21 cellular contexts compared by ENCODE assay signal in genomic region chr18:76232010-76232409, GRCh38.
DNase-seq lines count a peak whose midpoint lies in the region; ATAC-seq, FAIRE-seq and TF ChIP-seq lines count a peak whose summit lies in the region.
"Had no signal": no experiment of that assay in that cellular context is flagged by ENCODE, and none has a peak within 500 bp of the region (broad histone marks: within the 10 kb centered on the region; RNA-seq: fewer than 3 reads in every experiment).

No MANE protein-coding gene starts in this region.

- no peaks in the 10 kb centered on the region for H3K27me3 Mint-ChIP-seq in activated CD4-positive, alpha-beta T cell treated with anti-CD3 and anti-CD28 coated beads, Interleukin-2, amount 10 ng/mL, durations not matched to agents 24 days and 14 days
- H3K27me3 Mint-ChIP-seq: CD4-positive, CD25-positive, alpha-beta regulatory T cell had no signal

- no peak overlapping the region for H2BK20ac ChIP-seq in H1 (ENCODE audit: low read length)

- H3K23me2 ChIP-seq in H1 (ENCODE audit: low read depth, low read length) = no peaks in the 10 kb centered on the region

- no peak overlapping the region for H3K4ac ChIP-seq in H1 (replicated peaks; ENCODE audit: insufficient read length, low read depth, low read length)

- no peaks in the 10 kb centered on the region for H3K27me3 ChIP-seq in H1 (replicated peaks in 1 of 4; ENCODE audit: control insufficient read depth in 3 of 4, extremely low read depth in 1 of 4, insufficient read depth in 3 of 4, low read length in 3 of 4)
- H3K27me3 ChIP-seq: BE2C, BLaER1 had no signal

- H2BK12ac ChIP-seq in H1 (ENCODE audit: low read depth, low read length) = no peak overlapping the region

- no peak overlapping the region for H4K8ac ChIP-seq in H1 (ENCODE audit: extremely low read depth, insufficient read depth, low read length)

- no peak overlapping the region for H3K23ac ChIP-seq in H1 (ENCODE audit: insufficient read length)

- no peaks in the 10 kb centered on the region for H3K4me1 Mint-ChIP-seq in activated CD4-positive, alpha-beta T cell treated with anti-CD3 and anti-CD28 coated beads, Interleukin-2, amount 10 ng/mL, durations not matched to agents 24 days and 14 days
- H3K4me1 Mint-ChIP-seq: CD14-positive monocyte; CD4-positive, alpha-beta memory T cell; CD4-positive, CD25-positive, alpha-beta regulatory T cell; CD8-positive, alpha-beta memory T cell had no signal

- no peak overlapping the region for H3K56ac ChIP-seq in H1 (replicated peaks; ENCODE audit: insufficient read length, low read depth, low read length)

- TF ChIP-seq RAD21 in H1 (IDR thresholded peaks at IDR 0.05 in 1 of 2, conservative IDR thresholded peaks at IDR 0.05 in 1 of 2; ENCODE audit: low read depth in 2 of 2, low read length in 2 of 2) = no peak

- FAIRE-seq in D721Med (lab: Jason Lieb, UNC) = peak; percentile 63
- FAIRE-seq in H1 (lab: Jason Lieb, UNC) = no peak
- FAIRE-seq: A204.1, G401.6, GM12891, GM19239 had no signal

- H2BK15ac ChIP-seq in H1 (ENCODE audit: low read length) = no peak overlapping the region

- 0 out of 2 replicates have a peak overlapping the region, but pooled peaks have one; percentile 6 for H2AFZ ChIP-seq in H1 (ENCODE audit: low read length)

- H3K9me3 Mint-ChIP-seq in activated CD4-positive, alpha-beta T cell treated with anti-CD3 and anti-CD28 coated beads, Interleukin-2, amount 10 ng/mL, durations not matched to agents 24 days and 14 days = no peaks in the 10 kb centered on the region

- H3K4me1 ChIP-seq in H1 (replicated peaks in 1 of 4; ENCODE audit: control insufficient read depth in 3 of 4, insufficient read depth in 4 of 4, low read length in 3 of 4) = no peaks in the 10 kb centered on the region; a peak in 1 of 7 replicates
- H3K4me1 ChIP-seq: BE2C, BLaER1 had no signal

- no peaks in the 10 kb centered on the region for H3K36me3 Mint-ChIP-seq in activated CD4-positive, alpha-beta T cell treated with anti-CD3 and anti-CD28 coated beads, Interleukin-2, amount 10 ng/mL, durations not matched to agents 24 days and 14 days (ENCODE audit: low read depth)
- H3K36me3 Mint-ChIP-seq: CD14-positive monocyte; CD4-positive, alpha-beta memory T cell; CD4-positive, CD25-positive, alpha-beta regulatory T cell; CD8-positive, alpha-beta memory T cell had no signal

- CTCF ChIA-PET in H1 (lab: Charles Lee; ENCODE audit: partially characterized antibody) = interaction anchor here (1.2 kb wide), 1 partner anchor 25 kb away, joined by 4 read pairs; no protein-coding TSS in a partner anchor

- H2BK5ac ChIP-seq in H1 (ENCODE audit: low read depth, low read length) = no peak overlapping the region

- no peak overlapping the region for H3K4me2 ChIP-seq in H1 (ENCODE audit: insufficient read depth in 1 of 2, low read depth in 2 of 2, low read length in 2 of 2)
- H3K4me2 ChIP-seq: BLaER1 had no signal

- H2BK120ac ChIP-seq in H1 (replicated peaks; ENCODE audit: low read depth, low read length) = no peak overlapping the region

- no peaks in the 10 kb centered on the region for H3K79me2 ChIP-seq in H1 (ENCODE audit: control insufficient read depth in 1 of 2, insufficient read depth in 2 of 2, low read length in 2 of 2)

- H4K91ac ChIP-seq in H1 (replicated peaks; ENCODE audit: insufficient read length, low read length) = no peak overlapping the region

- DNase-seq in activated CD4-positive, alpha-beta T cell treated with anti-CD3 and anti-CD28 coated beads, Interleukin-2, amount 10 ng/mL, durations not matched to agents 24 days and 14 days = peak; percentile 14
- DNase-seq in activated CD4-positive, alpha-beta T cell treated with anti-CD3 and anti-CD28 coated beads for 1 hour = no peak
- no peak for DNase-seq in D721Med (ENCODE audit: insufficient read length, low spot score)
- DNase-seq in H1 (ENCODE audit: low read depth in 1 of 2, low spot score in 2 of 2) = no peak
- DNase-seq: 8988T; ACHN; BE2C; C1 segment of cervical spinal cord; CD4-positive, alpha-beta memory T cell; CD4-positive, CD25-positive, alpha-beta regulatory T cell; CD8-positive, alpha-beta memory T cell; COR-L47; DMS79 treated with DMSO at 0.1 percent for 48 hours; GF-D8 had no signal

- H3K36me3 ChIP-seq in H1 (ENCODE audit: control insufficient read depth in 2 of 4, insufficient read depth in 4 of 4, low read length in 3 of 4) = no peaks in the 10 kb centered on the region
- H3K36me3 ChIP-seq: BE2C, BLaER1 had no signal

- no peak overlapping the region for H3K27ac Mint-ChIP-seq in activated CD4-positive, alpha-beta T cell treated with anti-CD3 and anti-CD28 coated beads, Interleukin-2, amount 10 ng/mL, durations not matched to agents 24 days and 14 days
- H3K27ac Mint-ChIP-seq: CD14-positive monocyte; CD4-positive, alpha-beta memory T cell; CD4-positive, CD25-positive, alpha-beta regulatory T cell; CD8-positive, alpha-beta memory T cell had no signal

- TF ChIP-seq EP300 in H1 (IDR thresholded peaks at IDR 0.05; ENCODE audit: borderline replicate concordance in 1 of 2, low read depth in 2 of 2, low read length in 2 of 2) = no peak

- no peak overlapping the region for H3K14ac ChIP-seq in H1 (ENCODE audit: insufficient read length)

- no peaks in the 10 kb centered on the region; the same call in 1 of the 2 replicates for H3K79me1 ChIP-seq in H1 (ENCODE audit: low read depth, low read length)

- TF ChIP-seq CTCF in D721Med (IDR thresholded peaks at IDR 0.05; ENCODE audit: insufficient read depth, missing control alignments) (no peak), H1 (IDR thresholded peaks at IDR 0.05; ENCODE audit: control extremely low read depth in 1 of 3, insufficient read depth in 1 of 3, low read depth in 1 of 3, low read length in 3 of 3) (no peak)

- intact Hi-C loops in activated CD4-positive, alpha-beta T cell treated with anti-CD3 and anti-CD28 coated beads, Interleukin-2, amount 10 ng/mL, durations not matched to agents 24 days and 14 days (cut with micrococcal nuclease) = no loop called here

- POLR2A ChIA-PET in H1 (lab: Charles Lee; ENCODE audit: partially characterized antibody) = no interaction called here

- WGBS in H1 (ENCODE audit: extremely low coverage in 1 of 2, insufficient coverage in 1 of 2, insufficient read length in 1 of 2, insufficient replicate concordance in 2 of 2, low coverage in 1 of 2, low lambda C conversion rate in 2 of 2, missing lambda C conversion rate in 1 of 2), 2 experiments = 100% methylated on average over 1 of the region's 1 CpG; no CpG with 5 or more reads in 1 of the 2 experiments

- H3K9ac ChIP-seq in H1 (replicated peaks in 1 of 4; ENCODE audit: extremely low read depth in 1 of 4, low read depth in 3 of 4, low read length in 3 of 4) = no peak overlapping the region
- H3K9ac ChIP-seq: BLaER1 had no signal

- no peaks in the 10 kb centered on the region for H3K9me3 ChIP-seq in H1 (ENCODE audit: insufficient read depth in 2 of 2, low read depth in 1 of 2, low read length in 1 of 2)
- H3K9me3 ChIP-seq: BE2C had no signal

- no peak overlapping the region for H2AK5ac ChIP-seq in H1 (ENCODE audit: low read depth, low read length)

- ATAC-seq in GM19395 (IDR thresholded peaks at IDR 0.05; ENCODE audit: unreplicated experiment) = no peak

- H3K4me3 Mint-ChIP-seq in activated CD4-positive, alpha-beta T cell treated with anti-CD3 and anti-CD28 coated beads, Interleukin-2, amount 10 ng/mL, durations not matched to agents 24 days and 14 days = no peak overlapping the region
- H3K4me3 Mint-ChIP-seq: CD4-positive, alpha-beta memory T cell; CD4-positive, CD25-positive, alpha-beta regulatory T cell; CD8-positive, alpha-beta memory T cell had no signal

- H4K5ac ChIP-seq in H1 (ENCODE audit: insufficient read length, low read depth, low read length) = no peak overlapping the region

- H4K20me1 ChIP-seq in H1 (replicated peaks in 1 of 2; ENCODE audit: control insufficient read depth in 1 of 2, insufficient read depth in 2 of 2, low read length in 2 of 2) = no peaks in the 10 kb centered on the region
- H4K20me1 ChIP-seq: BLaER1 had no signal

- no peak overlapping the region for H3K4me3 ChIP-seq in H1 (ENCODE audit: extremely low read depth in 1 of 4, insufficient read depth in 2 of 4, low read depth in 3 of 4, low read length in 4 of 4)
- H3K4me3 ChIP-seq: BLaER1 had no signal

- no peak overlapping the region for H3K18ac ChIP-seq in H1 (ENCODE audit: extremely low read depth, low read length)

- TF ChIP-seq POLR2A in H1 (IDR thresholded peaks at IDR 0.05; ENCODE audit: control extremely low read depth in 1 of 2, low read depth in 2 of 2, low read length in 2 of 2) = no peak

- no peak overlapping the region for H3K27ac ChIP-seq in H1 (ENCODE audit: low read depth, low read length)
- H3K27ac ChIP-seq: BLaER1 had no signal

TF ChIP-seq in H1, 55 proteins besides CTCF, POLR2A, EP300 and RAD21:
- TF ChIP-seq CHD1 (IDR thresholded peaks at IDR 0.05; ENCODE audit: low read depth, low read length) (no peak), BACH1 (IDR thresholded peaks at IDR 0.05; ENCODE audit: low read length) (no peak), SIN3A (conservative IDR thresholded peaks at IDR 0.05 in 1 of 2, IDR thresholded peaks at IDR 0.05 in 1 of 2; ENCODE audit: low read depth in 1 of 2, low read length in 2 of 2) (no peak), TAF7 (optimal IDR thresholded peaks at IDR 0.05; ENCODE audit: borderline replicate concordance, low read depth, low read length) (no peak), KDM1A (IDR thresholded peaks at IDR 0.05; ENCODE audit: borderline replicate concordance, low read length) (no peak), GABPA (IDR thresholded peaks at IDR 0.05; ENCODE audit: borderline replicate concordance, insufficient read depth, low read length) (no peak), TCF12 (IDR thresholded peaks at IDR 0.05; ENCODE audit: low read depth, low read length) (no peak), BCL11A (IDR thresholded peaks at IDR 0.05; ENCODE audit: low read depth in 2 of 2, low read length in 2 of 2) (no peak), JUN (IDR thresholded peaks at IDR 0.05; ENCODE audit: low read depth, low read length) (no peak), SAP30 (IDR thresholded peaks at IDR 0.05; ENCODE audit: insufficient read depth, insufficient replicate concordance, low read length) (no peak), RBBP5 (IDR thresholded peaks at IDR 0.05; ENCODE audit: borderline replicate concordance, low read depth, low read length) (no peak), RFX5 (IDR thresholded peaks at IDR 0.05; ENCODE audit: borderline replicate concordance, low read depth, low read length) (no peak), EZH2 (IDR thresholded peaks at IDR 0.05; ENCODE audit: low read depth, low read length, severe bottlenecking) (no peak), PHF8 (conservative IDR thresholded peaks at IDR 0.05; ENCODE audit: low read depth, low read length) (no peak), SP4 (IDR thresholded peaks at IDR 0.05; ENCODE audit: low read length) (no peak), GTF2F1 (IDR thresholded peaks at IDR 0.05; ENCODE audit: borderline replicate concordance, low read depth, low read length) (no peak), HDAC6 (IDR thresholded peaks at IDR 0.05; ENCODE audit: low read depth, low read length) (no peak)
